In genomic region chr7:5230272-5231067, GRCh38 we compare ENCODE assay signal across 15 cellular contexts. TPM values are rescaled to one million over a fixed set of nuclear protein-coding genes. Genes with fewer than 3 reads are reported as not detected.
DNase-seq lines count a peak whose midpoint lies in the region; ATAC-seq and TF ChIP-seq lines count a peak whose summit lies in the region.
"Had no signal": no experiment of that assay in that cellular context is flagged by ENCODE, and none has a peak within 500 bp of the region (broad histone marks: within the 10 kb centered on the region; RNA-seq: fewer than 3 reads in every experiment).

No MANE protein-coding gene starts in this region.

- TF ChIP-seq POLR2A in lower leg skin (IDR thresholded peaks at IDR 0.05): no peak

- intact Hi-C loops in CD14-positive monocyte (cut with micrococcal nuclease): no loop called here
- intact Hi-C loops in lower leg skin (cut with DNase I; ENCODE audit: low total_unique reads): no loop called here

- 69 to 72% methylated on average over 21 of the region's 21 CpGs for WGBS in lower leg skin, 2 donors

- TF ChIP-seq CTCF in CD14-positive monocyte (IDR thresholded peaks at IDR 0.05): no peak
- no peak for TF ChIP-seq CTCF in lower leg skin (IDR thresholded peaks at IDR 0.05)

- peaks cover 48% of the 10 kb centered on the region for H3K4me1 Mint-ChIP-seq in CD14-positive monocyte
- H3K4me1 Mint-ChIP-seq in activated T-cell treated with anti-CD3 and anti-CD28 coated beads, Interleukin-2, amount 50 U/mL, for 72 hours (ENCODE audit: low read depth): peaks cover 54% of the 10 kb centered on the region
- H3K4me1 Mint-ChIP-seq in memory B cell: peaks cover 48% of the 10 kb centered on the region

- H3K9me3 Mint-ChIP-seq in CD14-positive monocyte: peaks cover 0 to 2% (median 0%) of the 10 kb centered on the region in 7 donors
- H3K9me3 Mint-ChIP-seq in activated T-cell treated with anti-CD3 and anti-CD28 coated beads, Interleukin-2, amount 50 U/mL, for 72 hours: no peaks in the 10 kb centered on the region
- no peaks in the 10 kb centered on the region for H3K9me3 Mint-ChIP-seq in memory B cell
- H3K9me3 Mint-ChIP-seq: activated naive CD4-positive, alpha-beta T cell treated with anti-CD3 and anti-CD28 coated beads for 36 hours; H9 had no signal

- H3K36me3 Mint-ChIP-seq in CD14-positive monocyte: peaks cover 75 to 79% of the 10 kb centered on the region in 2 donors
- peaks cover 7 to 25% of the 10 kb centered on the region in 2 donors for H3K36me3 Mint-ChIP-seq in activated T-cell treated with anti-CD3 and anti-CD28 coated beads, Interleukin-2, amount 50 U/mL, for 72 hours (ENCODE audit: insufficient read depth in 2 of 2)
- peaks cover 21% of the 10 kb centered on the region for H3K36me3 Mint-ChIP-seq in memory B cell

- peak; percentile 32 for ATAC-seq in GM19372 (IDR thresholded peaks at IDR 0.05; ENCODE audit: low read depth, unreplicated experiment)
- peak; percentile 33 to 51 for ATAC-seq in activated T-cell treated with anti-CD3 and anti-CD28 coated beads, Interleukin-2, amount 50 U/mL, for 72 hours (replicated peaks in 1 of 2)
- no peak for ATAC-seq in memory B cell (ENCODE audit: low read depth)

- H3K27ac Mint-ChIP-seq in CD14-positive monocyte (peak overlapping the region in 5 of 7 donors; percentile 33 to 63 (median 50)), memory B cell (peak overlapping the region; percentile 99)
- no peak overlapping the region for H3K27ac Mint-ChIP-seq in activated T-cell treated with anti-CD3 and anti-CD28 coated beads, Interleukin-2, amount 50 U/mL, for 72 hours

- H3K27me3 Mint-ChIP-seq in CD14-positive monocyte (ENCODE audit: low read depth in 3 of 3): no peaks in the 10 kb centered on the region
- H3K27me3 Mint-ChIP-seq in activated T-cell treated with anti-CD3 and anti-CD28 coated beads, Interleukin-2, amount 50 U/mL, for 72 hours (ENCODE audit: low read depth): no peaks in the 10 kb centered on the region
- H3K27me3 Mint-ChIP-seq in memory B cell: peaks cover 2% of the 10 kb centered on the region

- H3K4me3 Mint-ChIP-seq in CD14-positive monocyte: no peak overlapping the region
- H3K4me3 Mint-ChIP-seq in activated T-cell treated with anti-CD3 and anti-CD28 coated beads, Interleukin-2, amount 50 U/mL, for 72 hours: no peak overlapping the region
- H3K4me3 Mint-ChIP-seq in memory B cell: peak overlapping the region; percentile 63
- H3K4me3 Mint-ChIP-seq: activated naive CD4-positive, alpha-beta T cell treated with anti-CD3 and anti-CD28 coated beads for 36 hours; H9 had no signal

- no peak overlapping the region for H3K4me3 ChIP-seq in lower leg skin (ENCODE audit: low read depth, poor library complexity, severe bottlenecking)

- no peak for DNase-seq in CD14-positive monocyte (ENCODE audit: low spot score)
- DNase-seq in activated T-cell treated with anti-CD3 and anti-CD28 coated beads, Interleukin-2, amount 50 U/mL, for 72 hours: no peak
- no peak for DNase-seq in memory B cell (ENCODE audit: low spot score in 2 of 2)
- DNase-seq in lower leg skin (ENCODE audit: low spot score in 2 of 2): no peak
- no peak for DNase-seq in cerebellum (ENCODE audit: low spot score)
- DNase-seq in stimulated activated CD4-positive, alpha-beta T cell treated with anti-CD3 and anti-CD28 coated beads, Interleukin-1b, Interleukin-23, amount 100 ng/mL, for 48 hours: no peak
- DNase-seq in HuH-7 (ENCODE audit: low spot score): no peak
- DNase-seq: activated CD4-positive, alpha-beta T cell treated with anti-CD3 and anti-CD28 coated beads for 48 hours; activated naive CD4-positive, alpha-beta T cell treated with anti-CD3 and anti-CD28 coated beads for 36 hours; BE2C; GF-D8; H9; KBM-7; NCI-H2029 had no signal

RNA-seq across cellular contexts. Expression of gene WIPI2, which starts 40.4 kb away (rescaled TPM):
- polyA plus RNA-seq in CD14-positive monocyte: 10 to 100 TPM; 62.8 to 65.9 TPM
- 10 to 100 TPM; 67.7 to 69.8 TPM for total RNA-seq in activated T-cell treated with anti-CD3 and anti-CD28 coated beads, Interleukin-2, amount 50 U/mL, for 72 hours
- total RNA-seq in lower leg skin (100 to 1,000 TPM in 3 of 4 donors, 10 to 100 TPM in 1; 94.1 to 120 (median 108) TPM), cerebellum (33.0 TPM)

RNA-seq across cellular contexts. Expression of gene SLC29A4, which starts 52.3 kb away (rescaled TPM):
- under 1 TPM; 0.21 to 0.26 TPM for polyA plus RNA-seq in CD14-positive monocyte
- 1 to 10 TPM in 1 of 2 donors, under 1 TPM in 1; 0.48 to 1.3 TPM for total RNA-seq in activated T-cell treated with anti-CD3 and anti-CD28 coated beads, Interleukin-2, amount 50 U/mL, for 72 hours
- 1 to 10 TPM; 1.5 to 8.9 (median 3.6) TPM for total RNA-seq in lower leg skin
- total RNA-seq in cerebellum: 22.6 TPM
